ENCODE assay signal across 9 cellular contexts in genomic region chr2:230751062-230751461, GRCh38. TPM values are rescaled to one million over a fixed set of nuclear protein-coding genes. Genes with fewer than 3 reads are reported as not detected.
DNase-seq lines count a peak whose midpoint lies in the region; ATAC-seq and TF ChIP-seq lines count a peak whose summit lies in the region.
"Had no signal": no experiment of that assay in that cellular context is flagged by ENCODE, and none has a peak within 500 bp of the region (broad histone marks: within the 10 kb centered on the region; RNA-seq: fewer than 3 reads in every experiment).

No MANE protein-coding gene starts in this region.

- peaks cover 4% of the 10 kb centered on the region for H3K36me3 ChIP-seq in skeletal muscle satellite cell (ENCODE audit: insufficient read depth, low read length)

- no peaks in the 10 kb centered on the region for H3K27me3 Mint-ChIP-seq in activated T-cell treated with anti-CD3 and anti-CD28 coated beads, Interleukin-2, amount 50 U/mL, for 72 hours (ENCODE audit: low read depth)

- H3K4me3 ChIP-seq in skeletal muscle satellite cell (ENCODE audit: low read length): no peak overlapping the region
- H3K4me3 ChIP-seq in dorsolateral prefrontal cortex: no peak overlapping the region
- H3K4me3 ChIP-seq in right cardiac atrium (ENCODE audit: low read length): no peak overlapping the region

- peaks cover 11% of the 10 kb centered on the region for H3K4me1 ChIP-seq in skeletal muscle satellite cell (ENCODE audit: control insufficient read depth, insufficient read depth, low read length)
- H3K4me1 ChIP-seq in right cardiac atrium (ENCODE audit: control insufficient read depth, insufficient read depth, low read length): peaks cover 6% of the 10 kb centered on the region

- intact Hi-C loops in dorsolateral prefrontal cortex (cut with DNase I): no loop called here
- intact Hi-C loops in right cardiac atrium (cut with DNase I): no loop called here

- H3K36me3 Mint-ChIP-seq in activated T-cell treated with anti-CD3 and anti-CD28 coated beads, Interleukin-2, amount 50 U/mL, for 72 hours (ENCODE audit: insufficient read depth in 2 of 2): peaks cover 17 to 23% of the 10 kb centered on the region in 2 donors

- H3K27ac Mint-ChIP-seq in activated T-cell treated with anti-CD3 and anti-CD28 coated beads, Interleukin-2, amount 50 U/mL, for 72 hours: peak overlapping the region; percentile 55

- H3K4me3 Mint-ChIP-seq in activated T-cell treated with anti-CD3 and anti-CD28 coated beads, Interleukin-2, amount 50 U/mL, for 72 hours: peak overlapping the region in 1 of 2 donors; percentile 41

- peak overlapping the region; percentile 1 for H3K4me2 ChIP-seq in skeletal muscle satellite cell (ENCODE audit: low read length)

- peaks cover 1 to 2% of the 10 kb centered on the region in 2 donors for H3K9me3 Mint-ChIP-seq in activated T-cell treated with anti-CD3 and anti-CD28 coated beads, Interleukin-2, amount 50 U/mL, for 72 hours

- H3K9ac ChIP-seq in skeletal muscle satellite cell (ENCODE audit: low read depth, low read length): no peak overlapping the region

- H3K27ac ChIP-seq in dorsolateral prefrontal cortex (no peak overlapping the region), right cardiac atrium (ENCODE audit: low read length) (no peak overlapping the region)

- H3K4me1 Mint-ChIP-seq in activated T-cell treated with anti-CD3 and anti-CD28 coated beads, Interleukin-2, amount 50 U/mL, for 72 hours (ENCODE audit: low read depth): peaks cover 84% of the 10 kb centered on the region

- 68% methylated on average over 3 of the region's 3 CpGs for WGBS in right cardiac atrium

- peak; percentile 95 to 96 for ATAC-seq in activated T-cell treated with anti-CD3 and anti-CD28 coated beads, Interleukin-2, amount 50 U/mL, for 72 hours (replicated peaks in 1 of 2)
- no peak for ATAC-seq in right cardiac atrium

- DNase-seq in activated T-cell treated with anti-CD3 and anti-CD28 coated beads, Interleukin-2, amount 50 U/mL, for 72 hours: peak; percentile 33
- DNase-seq in activated T-cell treated with anti-CD3 and anti-CD28 coated beads, Interleukin-2, amount 50 U/mL, for 1 hour: no peak
- DNase-seq in HS-5 (ENCODE audit: low read depth) (peak; percentile 68), dedifferentiated amniotic fluid mesenchymal stem cell (ENCODE audit: extremely low spot score) (peak; percentile 71), dorsolateral prefrontal cortex (no peak), right cardiac atrium (no peak), HK-2 (ENCODE audit: unreplicated experiment) (no peak)
- DNase-seq: NCI-H2029 treated with DMSO at 0.1 percent for 48 hours had no signal

- H3K9me3 ChIP-seq in skeletal muscle satellite cell (replicated peaks; ENCODE audit: low read length) (no peaks in the 10 kb centered on the region), right cardiac atrium (ENCODE audit: control insufficient read depth, low read length) (no peaks in the 10 kb centered on the region)

- H3K27me3 ChIP-seq in skeletal muscle satellite cell (ENCODE audit: control insufficient read depth, insufficient read depth, low read length) (no peaks in the 10 kb centered on the region), dorsolateral prefrontal cortex (no peaks in the 10 kb centered on the region), right cardiac atrium (ENCODE audit: control insufficient read depth, insufficient read depth) (no peaks in the 10 kb centered on the region)

- no peak for TF ChIP-seq CTCF in dorsolateral prefrontal cortex (IDR thresholded peaks at IDR 0.05 in 54 of 56, conservative IDR thresholded peaks at IDR 0.05 in 2 of 56; ENCODE audit: low read depth in 1 of 56, partially characterized antibody in 56 of 56)

RNA-seq across cellular contexts. Expression of gene CAB39, which starts 38.4 kb away (rescaled TPM):
- 100 to 1,000 TPM; 130 to 149 TPM for total RNA-seq in activated T-cell treated with anti-CD3 and anti-CD28 coated beads, Interleukin-2, amount 50 U/mL, for 72 hours
- total RNA-seq in skeletal muscle satellite cell (2012; rRNA removed): 49.4 and 53.0 TPM in 2 replicates
- total RNA-seq in dorsolateral prefrontal cortex (100 to 1,000 TPM in 92 of 120 experiments, 10 to 100 TPM in 28; 57.4 to 149 (median 113) TPM), right cardiac atrium (10 to 100 TPM; 83.6 to 100.0 (median 89.6) TPM)
- 47.2 TPM for polyA plus RNA-seq in right cardiac atrium

Comparison
In these comparisons a context has a peak if more than half of its experiments do, and no peak if none do; other contexts are left out.
1. DNase-seq: peak in activated T-cell treated with anti-CD3 and anti-CD28 coated beads, Interleukin-2, amount 50 U/mL, for 72 hours (2 of 2), HS-5 (single experiment) and dedifferentiated amniotic fluid mesenchymal stem cell (single experiment); none in activated T-cell treated with anti-CD3 and anti-CD28 coated beads, Interleukin-2, amount 50 U/mL, for 1 hour (single experiment), dorsolateral prefrontal cortex (0 of 10), right cardiac atrium (0 of 3) and HK-2 (single experiment).
2. ATAC-seq: peak in activated T-cell treated with anti-CD3 and anti-CD28 coated beads, Interleukin-2, amount 50 U/mL, for 72 hours (2 of 2); none in right cardiac atrium (0 of 2).